ENCODE assay signal across 1 cellular context in the genomic region with DNA sequence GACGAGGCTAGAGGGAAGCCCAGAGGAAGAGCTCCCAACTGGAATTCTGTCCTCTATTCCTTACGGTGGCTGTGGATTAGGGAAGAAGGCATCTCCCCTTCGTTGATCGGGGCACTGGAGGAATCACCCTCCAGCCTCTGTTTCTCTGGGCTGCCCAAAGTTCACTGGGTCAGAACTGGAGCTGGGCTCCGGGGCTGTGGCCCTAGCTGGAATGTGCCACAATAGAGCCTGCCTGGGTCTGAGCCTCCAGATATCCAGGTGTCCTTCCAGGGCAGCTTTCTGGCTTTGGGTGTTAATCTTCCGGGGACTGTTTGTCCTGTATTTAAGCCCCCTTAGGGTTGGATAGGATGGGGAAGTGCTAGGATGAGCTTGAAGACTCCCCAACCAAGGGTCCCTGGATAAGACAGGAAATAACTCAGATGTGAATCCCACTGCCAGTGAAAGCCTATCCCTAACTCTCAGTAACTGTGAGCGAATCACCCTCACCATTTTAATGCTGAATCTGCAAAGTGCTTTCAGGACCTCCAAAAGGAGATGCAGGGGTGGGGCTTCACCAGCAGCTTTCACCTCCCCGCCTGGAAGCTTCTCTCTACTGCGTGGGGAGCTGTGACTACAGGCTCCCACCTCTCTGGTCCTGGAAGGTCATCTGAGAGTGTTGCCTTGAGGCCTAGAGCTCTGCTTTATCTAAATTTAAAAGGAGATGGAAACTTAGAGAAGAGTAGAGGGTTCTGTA.
TF ChIP-seq lines count a peak whose summit lies in the region.

No MANE protein-coding gene starts in this region.

TF ChIP-seq in HepG2, 621 proteins besides CTCF, POLR2A, EP300 and RAD21 (continued from another document):
- no peak for TF ChIP-seq HDAC1 (CRISPR knock-in tag; IDR thresholded peaks at IDR 0.05)
- no peak for TF ChIP-seq NFE2L1 (CRISPR knock-in tag; IDR thresholded peaks at IDR 0.05; ENCODE audit: borderline replicate concordance)
- TF ChIP-seq ZNF607 (CRISPR knock-in tag; IDR thresholded peaks at IDR 0.05; ENCODE audit: borderline replicate concordance): peak; percentile 70; the same call in 1 of the 2 replicates
- peak; percentile 62; the same call in 1 of the 2 replicates for TF ChIP-seq ZNF224 (CRISPR knock-in tag; IDR thresholded peaks at IDR 0.05)
- TF ChIP-seq ZNF678 (CRISPR knock-in tag; IDR thresholded peaks at IDR 0.05): no peak
- no peak for TF ChIP-seq ZNF546 (CRISPR knock-in tag; conservative IDR thresholded peaks at IDR 0.05)
- TF ChIP-seq HNRNPH1 (optimal IDR thresholded peaks at IDR 0.05; ENCODE audit: low read depth, low read length): no peak
- 0 out of 2 replicates have a peak, but pooled peaks have one; percentile 7 for TF ChIP-seq GFI1 (CRISPR knock-in tag; IDR thresholded peaks at IDR 0.05; ENCODE audit: borderline replicate concordance)
- no peak for TF ChIP-seq NCOA2 (CRISPR knock-in tag; IDR thresholded peaks at IDR 0.05)
- TF ChIP-seq, protein P1, sequence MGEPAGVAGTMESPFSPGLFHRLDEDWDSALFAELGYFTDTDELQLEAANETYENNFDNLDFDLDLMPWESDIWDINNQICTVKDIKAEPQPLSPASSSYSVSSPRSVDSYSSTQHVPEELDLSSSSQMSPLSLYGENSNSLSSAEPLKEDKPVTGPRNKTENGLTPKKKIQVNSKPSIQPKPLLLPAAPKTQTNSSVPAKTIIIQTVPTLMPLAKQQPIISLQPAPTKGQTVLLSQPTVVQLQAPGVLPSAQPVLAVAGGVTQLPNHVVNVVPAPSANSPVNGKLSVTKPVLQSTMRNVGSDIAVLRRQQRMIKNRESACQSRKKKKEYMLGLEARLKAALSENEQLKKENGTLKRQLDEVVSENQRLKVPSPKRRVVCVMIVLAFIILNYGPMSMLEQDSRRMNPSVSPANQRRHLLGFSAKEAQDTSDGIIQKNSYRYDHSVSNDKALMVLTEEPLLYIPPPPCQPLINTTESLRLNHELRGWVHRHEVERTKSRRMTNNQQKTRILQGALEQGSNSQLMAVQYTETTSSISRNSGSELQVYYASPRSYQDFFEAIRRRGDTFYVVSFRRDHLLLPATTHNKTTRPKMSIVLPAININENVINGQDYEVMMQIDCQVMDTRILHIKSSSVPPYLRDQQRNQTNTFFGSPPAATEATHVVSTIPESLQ (CRISPR knock-in tag; conservative IDR thresholded peaks at IDR 0.05): no peak
- no peak for TF ChIP-seq RCOR2 (CRISPR knock-in tag; IDR thresholded peaks at IDR 0.05)
- peak; percentile 19 for TF ChIP-seq HNF4A (CRISPR knock-in tag; IDR thresholded peaks at IDR 0.05)
- 0 out of 2 replicates have a peak, but pooled peaks have one; percentile 46 for TF ChIP-seq ZFP37 (CRISPR knock-in tag; IDR thresholded peaks at IDR 0.05; ENCODE audit: borderline replicate concordance)
- TF ChIP-seq, protein P2, sequence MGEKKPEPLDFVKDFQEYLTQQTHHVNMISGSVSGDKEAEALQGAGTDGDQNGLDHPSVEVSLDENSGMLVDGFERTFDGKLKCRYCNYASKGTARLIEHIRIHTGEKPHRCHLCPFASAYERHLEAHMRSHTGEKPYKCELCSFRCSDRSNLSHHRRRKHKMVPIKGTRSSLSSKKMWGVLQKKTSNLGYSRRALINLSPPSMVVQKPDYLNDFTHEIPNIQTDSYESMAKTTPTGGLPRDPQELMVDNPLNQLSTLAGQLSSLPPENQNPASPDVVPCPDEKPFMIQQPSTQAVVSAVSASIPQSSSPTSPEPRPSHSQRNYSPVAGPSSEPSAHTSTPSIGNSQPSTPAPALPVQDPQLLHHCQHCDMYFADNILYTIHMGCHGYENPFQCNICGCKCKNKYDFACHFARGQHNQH (CRISPR knock-in tag; IDR thresholded peaks at IDR 0.05): 0 out of 2 replicates have a peak, but pooled peaks have one; percentile 9
- TF ChIP-seq ZNF839 (CRISPR knock-in tag; IDR thresholded peaks at IDR 0.05; ENCODE audit: borderline replicate concordance): no peak
- TF ChIP-seq, protein P3, sequence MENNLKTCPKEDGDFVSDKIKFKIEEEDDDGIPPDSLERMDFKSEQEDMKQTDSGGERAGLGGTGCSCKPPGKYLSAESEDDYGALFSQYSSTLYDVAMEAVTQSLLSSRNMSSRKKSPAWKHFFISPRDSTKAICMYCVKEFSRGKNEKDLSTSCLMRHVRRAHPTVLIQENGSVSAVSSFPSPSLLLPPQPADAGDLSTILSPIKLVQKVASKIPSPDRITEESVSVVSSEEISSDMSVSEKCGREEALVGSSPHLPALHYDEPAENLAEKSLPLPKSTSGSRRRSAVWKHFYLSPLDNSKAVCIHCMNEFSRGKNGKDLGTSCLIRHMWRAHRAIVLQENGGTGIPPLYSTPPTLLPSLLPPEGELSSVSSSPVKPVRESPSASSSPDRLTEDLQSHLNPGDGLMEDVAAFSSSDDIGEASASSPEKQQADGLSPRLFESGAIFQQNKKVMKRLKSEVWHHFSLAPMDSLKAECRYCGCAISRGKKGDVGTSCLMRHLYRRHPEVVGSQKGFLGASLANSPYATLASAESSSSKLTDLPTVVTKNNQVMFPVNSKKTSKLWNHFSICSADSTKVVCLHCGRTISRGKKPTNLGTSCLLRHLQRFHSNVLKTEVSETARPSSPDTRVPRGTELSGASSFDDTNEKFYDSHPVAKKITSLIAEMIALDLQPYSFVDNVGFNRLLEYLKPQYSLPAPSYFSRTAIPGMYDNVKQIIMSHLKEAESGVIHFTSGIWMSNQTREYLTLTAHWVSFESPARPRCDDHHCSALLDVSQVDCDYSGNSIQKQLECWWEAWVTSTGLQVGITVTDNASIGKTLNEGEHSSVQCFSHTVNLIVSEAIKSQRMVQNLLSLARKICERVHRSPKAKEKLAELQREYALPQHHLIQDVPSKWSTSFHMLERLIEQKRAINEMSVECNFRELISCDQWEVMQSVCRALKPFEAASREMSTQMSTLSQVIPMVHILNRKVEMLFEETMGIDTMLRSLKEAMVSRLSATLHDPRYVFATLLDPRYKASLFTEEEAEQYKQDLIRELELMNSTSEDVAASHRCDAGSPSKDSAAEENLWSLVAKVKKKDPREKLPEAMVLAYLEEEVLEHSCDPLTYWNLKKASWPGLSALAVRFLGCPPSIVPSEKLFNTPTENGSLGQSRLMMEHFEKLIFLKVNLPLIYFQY (CRISPR knock-in tag; IDR thresholded peaks at IDR 0.05; ENCODE audit: borderline replicate concordance): peak; percentile 75
- 0 out of 4 replicates have a peak, but pooled peaks of 1 of the 2 experiments have one; percentile 7 for TF ChIP-seq NR2F1 (CRISPR knock-in tag; IDR thresholded peaks at IDR 0.05)
- TF ChIP-seq ZNF670 (CRISPR knock-in tag; IDR thresholded peaks at IDR 0.05; ENCODE audit: borderline replicate concordance): no peak
